16 cellular contexts compared by ENCODE assay signal in the genomic region with DNA sequence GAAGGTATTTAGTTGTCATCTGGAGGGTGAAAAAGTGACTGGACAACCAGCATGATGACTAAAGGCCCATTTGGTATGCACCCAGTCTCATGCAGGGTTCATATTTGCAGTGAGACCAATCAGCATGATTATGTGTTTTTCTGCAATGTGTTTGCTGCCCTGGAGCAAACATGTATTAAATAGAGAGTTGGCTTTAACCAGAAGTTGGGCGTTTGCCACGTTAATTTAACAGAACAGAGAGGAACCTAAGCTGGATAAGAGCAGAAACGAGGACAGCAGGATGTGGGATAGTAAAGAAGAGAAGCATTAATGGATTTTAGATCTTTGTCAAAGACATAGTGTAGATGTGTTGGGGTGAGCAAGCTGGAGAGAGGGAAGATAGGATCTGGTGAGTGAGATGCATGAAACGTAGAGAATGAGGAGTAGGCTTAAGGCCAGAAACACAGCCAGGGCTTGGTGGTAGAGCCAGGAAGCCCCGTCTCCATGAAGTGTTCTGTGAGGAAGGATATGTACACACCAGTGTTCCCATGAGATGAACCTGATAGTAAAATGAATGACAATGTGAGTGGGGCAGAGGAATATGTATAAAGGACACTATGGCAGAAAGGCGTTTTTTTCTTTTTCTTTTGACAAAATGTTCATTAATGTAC.
"Had no signal": no experiment of that assay in that cellular context is flagged by ENCODE, and none has a peak within 500 bp of the region (broad histone marks: within the 10 kb centered on the region; RNA-seq: fewer than 3 reads in every experiment).

No MANE protein-coding gene starts in this region.

- H3K36me3 ChIP-seq: transverse colon had no signal

- H3K27ac ChIP-seq: body of pancreas, epithelial cell of prostate, transverse colon had no signal

- ATAC-seq: activated naive CD4-positive, alpha-beta T cell treated with anti-CD3 and anti-CD28 coated beads, Interleukin-2, amount 50 U/mL, for 72 hours; body of pancreas; effector memory CD8-positive, alpha-beta T cell; mucosa of descending colon; naive thymus-derived CD8-positive, alpha-beta T cell had no signal

- H3K4me3 ChIP-seq: body of pancreas, lung, mucosa of descending colon, transverse colon had no signal

- H3K4me1 ChIP-seq: body of pancreas, transverse colon had no signal

- H3K9me3 ChIP-seq: body of pancreas, mucosa of descending colon, transverse colon had no signal

- H3K27me3 ChIP-seq: body of pancreas, transverse colon had no signal

- DNase-seq: activated B cell treated with CpG ODN at 0.5 μM for 24 hours; activated CD4-positive, alpha-beta T cell treated with anti-CD3 and anti-CD28 coated beads, Interleukin-2, amount 50 U/mL, for 4 hours; activated T-cell treated with anti-CD3 and anti-CD28 coated beads, Interleukin-2, amount 50 U/mL, for 1 hour; amniotic stem cell; body of pancreas; effector memory CD8-positive, alpha-beta T cell; hypothalamus; mucosa of descending colon; naive thymus-derived CD8-positive, alpha-beta T cell; posterior cingulate gyrus; right cardiac atrium; small intestine; transverse colon had no signal
